Comparison of ENCODE assay signal across 2 cellular contexts in the genomic region with DNA sequence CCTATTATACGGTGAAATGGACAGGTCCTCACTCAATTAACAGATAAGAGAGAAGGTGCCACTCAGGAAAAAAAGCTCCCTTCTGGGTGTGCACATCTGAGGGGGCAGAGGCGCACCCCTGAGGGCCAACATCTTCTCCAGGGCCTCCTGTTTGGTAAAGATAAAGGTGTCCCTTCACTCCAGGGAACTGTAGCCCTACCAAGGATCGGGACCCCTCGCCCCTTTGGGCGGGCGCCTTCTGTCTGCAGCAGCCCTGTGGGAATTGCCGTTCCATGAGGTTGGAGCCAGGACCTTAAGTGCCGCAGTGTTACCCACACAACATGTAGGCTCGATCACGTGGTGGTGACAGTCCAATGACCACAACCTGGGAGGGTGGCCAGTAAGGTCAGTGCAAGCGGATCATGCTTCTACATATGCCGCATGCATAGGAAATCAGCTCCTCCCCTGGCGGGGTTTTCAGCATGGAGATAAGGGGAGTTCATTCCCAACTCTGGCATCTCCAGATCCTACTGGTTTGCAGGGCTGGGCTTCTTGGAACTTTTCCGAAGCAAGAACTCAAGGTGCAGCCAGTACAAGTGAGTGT.
TF ChIP-seq lines count a peak whose summit lies in the region.

No MANE protein-coding gene starts in this region.

TF ChIP-seq in K562, 482 proteins besides CTCF, POLR2A, EP300 and RAD21:
- TF ChIP-seq GTF2A2 (tag; IDR thresholded peaks at IDR 0.05), result no peak
- TF ChIP-seq, protein P1, sequence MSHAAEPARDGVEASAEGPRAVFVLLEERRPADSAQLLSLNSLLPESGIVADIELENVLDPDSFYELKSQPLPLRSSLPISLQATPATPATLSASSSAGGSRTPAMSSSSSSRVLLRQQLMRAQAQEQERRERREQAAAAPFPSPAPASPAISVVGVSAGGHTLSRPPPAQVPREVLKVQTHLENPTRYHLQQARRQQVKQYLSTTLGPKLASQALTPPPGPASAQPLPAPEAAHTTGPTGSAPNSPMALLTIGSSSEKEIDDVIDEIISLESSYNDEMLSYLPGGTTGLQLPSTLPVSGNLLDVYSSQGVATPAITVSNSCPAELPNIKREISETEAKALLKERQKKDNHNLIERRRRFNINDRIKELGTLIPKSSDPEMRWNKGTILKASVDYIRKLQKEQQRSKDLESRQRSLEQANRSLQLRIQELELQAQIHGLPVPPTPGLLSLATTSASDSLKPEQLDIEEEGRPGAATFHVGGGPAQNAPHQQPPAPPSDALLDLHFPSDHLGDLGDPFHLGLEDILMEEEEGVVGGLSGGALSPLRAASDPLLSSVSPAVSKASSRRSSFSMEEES (CRISPR knock-in tag; IDR thresholded peaks at IDR 0.05), result peak; percentile 26; the same call in 1 of the 2 replicates
- TF ChIP-seq, protein P2, sequence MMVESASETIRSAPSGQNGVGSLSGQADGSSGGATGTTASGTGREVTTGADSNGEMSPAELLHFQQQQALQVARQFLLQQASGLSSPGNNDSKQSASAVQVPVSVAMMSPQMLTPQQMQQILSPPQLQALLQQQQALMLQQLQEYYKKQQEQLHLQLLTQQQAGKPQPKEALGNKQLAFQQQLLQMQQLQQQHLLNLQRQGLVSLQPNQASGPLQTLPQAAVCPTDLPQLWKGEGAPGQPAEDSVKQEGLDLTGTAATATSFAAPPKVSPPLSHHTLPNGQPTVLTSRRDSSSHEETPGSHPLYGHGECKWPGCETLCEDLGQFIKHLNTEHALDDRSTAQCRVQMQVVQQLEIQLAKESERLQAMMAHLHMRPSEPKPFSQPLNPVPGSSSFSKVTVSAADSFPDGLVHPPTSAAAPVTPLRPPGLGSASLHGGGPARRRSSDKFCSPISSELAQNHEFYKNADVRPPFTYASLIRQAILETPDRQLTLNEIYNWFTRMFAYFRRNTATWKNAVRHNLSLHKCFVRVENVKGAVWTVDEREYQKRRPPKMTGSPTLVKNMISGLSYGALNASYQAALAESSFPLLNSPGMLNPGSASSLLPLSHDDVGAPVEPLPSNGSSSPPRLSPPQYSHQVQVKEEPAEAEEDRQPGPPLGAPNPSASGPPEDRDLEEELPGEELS (CRISPR knock-in tag; IDR thresholded peaks at IDR 0.05; ENCODE audit: borderline replicate concordance), result no peak
- TF ChIP-seq, protein P3, sequence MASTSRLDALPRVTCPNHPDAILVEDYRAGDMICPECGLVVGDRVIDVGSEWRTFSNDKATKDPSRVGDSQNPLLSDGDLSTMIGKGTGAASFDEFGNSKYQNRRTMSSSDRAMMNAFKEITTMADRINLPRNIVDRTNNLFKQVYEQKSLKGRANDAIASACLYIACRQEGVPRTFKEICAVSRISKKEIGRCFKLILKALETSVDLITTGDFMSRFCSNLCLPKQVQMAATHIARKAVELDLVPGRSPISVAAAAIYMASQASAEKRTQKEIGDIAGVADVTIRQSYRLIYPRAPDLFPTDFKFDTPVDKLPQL (IDR thresholded peaks at IDR 0.05; ENCODE audit: extremely low read depth, insufficient read length), result no peak
- TF ChIP-seq, protein P4, sequence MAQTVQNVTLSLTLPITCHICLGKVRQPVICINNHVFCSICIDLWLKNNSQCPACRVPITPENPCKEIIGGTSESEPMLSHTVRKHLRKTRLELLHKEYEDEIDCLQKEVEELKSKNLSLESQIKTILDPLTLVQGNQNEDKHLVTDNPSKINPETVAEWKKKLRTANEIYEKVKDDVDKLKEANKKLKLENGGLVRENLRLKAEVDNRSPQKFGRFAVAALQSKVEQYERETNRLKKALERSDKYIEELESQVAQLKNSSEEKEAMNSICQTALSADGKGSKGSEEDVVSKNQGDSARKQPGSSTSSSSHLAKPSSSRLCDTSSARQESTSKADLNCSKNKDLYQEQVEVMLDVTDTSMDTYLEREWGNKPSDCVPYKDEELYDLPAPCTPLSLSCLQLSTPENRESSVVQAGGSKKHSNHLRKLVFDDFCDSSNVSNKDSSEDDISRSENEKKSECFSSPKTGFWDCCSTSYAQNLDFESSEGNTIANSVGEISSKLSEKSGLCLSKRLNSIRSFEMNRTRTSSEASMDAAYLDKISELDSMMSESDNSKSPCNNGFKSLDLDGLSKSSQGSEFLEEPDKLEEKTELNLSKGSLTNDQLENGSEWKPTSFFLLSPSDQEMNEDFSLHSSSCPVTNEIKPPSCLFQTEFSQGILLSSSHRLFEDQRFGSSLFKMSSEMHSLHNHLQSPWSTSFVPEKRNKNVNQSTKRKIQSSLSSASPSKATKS (CRISPR knock-in tag; IDR thresholded peaks at IDR 0.05), result no peak
- TF ChIP-seq, protein P5, sequence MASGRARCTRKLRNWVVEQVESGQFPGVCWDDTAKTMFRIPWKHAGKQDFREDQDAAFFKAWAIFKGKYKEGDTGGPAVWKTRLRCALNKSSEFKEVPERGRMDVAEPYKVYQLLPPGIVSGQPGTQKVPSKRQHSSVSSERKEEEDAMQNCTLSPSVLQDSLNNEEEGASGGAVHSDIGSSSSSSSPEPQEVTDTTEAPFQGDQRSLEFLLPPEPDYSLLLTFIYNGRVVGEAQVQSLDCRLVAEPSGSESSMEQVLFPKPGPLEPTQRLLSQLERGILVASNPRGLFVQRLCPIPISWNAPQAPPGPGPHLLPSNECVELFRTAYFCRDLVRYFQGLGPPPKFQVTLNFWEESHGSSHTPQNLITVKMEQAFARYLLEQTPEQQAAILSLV (tag; IDR thresholded peaks at IDR 0.05), result no peak
- TF ChIP-seq HNRNPUL1 (IDR thresholded peaks at IDR 0.05; ENCODE audit: low read length), result no peak
- TF ChIP-seq, protein P6, sequence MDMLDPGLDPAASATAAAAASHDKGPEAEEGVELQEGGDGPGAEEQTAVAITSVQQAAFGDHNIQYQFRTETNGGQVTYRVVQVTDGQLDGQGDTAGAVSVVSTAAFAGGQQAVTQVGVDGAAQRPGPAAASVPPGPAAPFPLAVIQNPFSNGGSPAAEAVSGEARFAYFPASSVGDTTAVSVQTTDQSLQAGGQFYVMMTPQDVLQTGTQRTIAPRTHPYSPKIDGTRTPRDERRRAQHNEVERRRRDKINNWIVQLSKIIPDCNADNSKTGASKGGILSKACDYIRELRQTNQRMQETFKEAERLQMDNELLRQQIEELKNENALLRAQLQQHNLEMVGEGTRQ (CRISPR knock-in tag; IDR thresholded peaks at IDR 0.05), result 0 out of 2 replicates have a peak, but pooled peaks have one; percentile 28

TF ChIP-seq in H1, 55 proteins besides CTCF, POLR2A, EP300 and RAD21:
- TF ChIP-seq ASH2L (IDR thresholded peaks at IDR 0.05; ENCODE audit: low read length) (no peak), SIN3A (conservative IDR thresholded peaks at IDR 0.05 in 1 of 2, IDR thresholded peaks at IDR 0.05 in 1 of 2; ENCODE audit: low read depth in 1 of 2, low read length in 2 of 2) (no peak), TAF7 (optimal IDR thresholded peaks at IDR 0.05; ENCODE audit: borderline replicate concordance, low read depth, low read length) (no peak), SUZ12 (IDR thresholded peaks at IDR 0.05; ENCODE audit: low read length) (no peak), TBP (IDR thresholded peaks at IDR 0.05; ENCODE audit: low read depth, low read length) (no peak), SP4 (IDR thresholded peaks at IDR 0.05; ENCODE audit: low read length) (no peak), YY1 (IDR thresholded peaks at IDR 0.05; ENCODE audit: low read depth, low read length) (no peak), SAP30 (IDR thresholded peaks at IDR 0.05; ENCODE audit: insufficient read depth, insufficient replicate concordance, low read length) (no peak), CHD2 (IDR thresholded peaks at IDR 0.05; ENCODE audit: low read length) (no peak), SP1 (IDR thresholded peaks at IDR 0.05; ENCODE audit: low read depth, low read length) (no peak), KDM5A (IDR thresholded peaks at IDR 0.05; ENCODE audit: low read length) (no peak), SIRT6 (IDR thresholded peaks at IDR 0.05; ENCODE audit: low read length) (no peak), CBX5 (IDR thresholded peaks at IDR 0.05; ENCODE audit: low read depth, low read length) (no peak)
- TF ChIP-seq, protein P7, sequence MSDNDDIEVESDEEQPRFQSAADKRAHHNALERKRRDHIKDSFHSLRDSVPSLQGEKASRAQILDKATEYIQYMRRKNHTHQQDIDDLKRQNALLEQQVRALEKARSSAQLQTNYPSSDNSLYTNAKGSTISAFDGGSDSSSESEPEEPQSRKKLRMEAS (IDR thresholded peaks at IDR 0.05), result no peak
- TF ChIP-seq, protein P8, sequence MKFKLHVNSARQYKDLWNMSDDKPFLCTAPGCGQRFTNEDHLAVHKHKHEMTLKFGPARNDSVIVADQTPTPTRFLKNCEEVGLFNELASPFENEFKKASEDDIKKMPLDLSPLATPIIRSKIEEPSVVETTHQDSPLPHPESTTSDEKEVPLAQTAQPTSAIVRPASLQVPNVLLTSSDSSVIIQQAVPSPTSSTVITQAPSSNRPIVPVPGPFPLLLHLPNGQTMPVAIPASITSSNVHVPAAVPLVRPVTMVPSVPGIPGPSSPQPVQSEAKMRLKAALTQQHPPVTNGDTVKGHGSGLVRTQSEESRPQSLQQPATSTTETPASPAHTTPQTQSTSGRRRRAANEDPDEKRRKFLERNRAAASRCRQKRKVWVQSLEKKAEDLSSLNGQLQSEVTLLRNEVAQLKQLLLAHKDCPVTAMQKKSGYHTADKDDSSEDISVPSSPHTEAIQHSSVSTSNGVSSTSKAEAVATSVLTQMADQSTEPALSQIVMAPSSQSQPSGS (IDR thresholded peaks at IDR 0.05; ENCODE audit: low read length), result no peak
